ENCODE assay signal across 1 cellular context in the genomic region with DNA sequence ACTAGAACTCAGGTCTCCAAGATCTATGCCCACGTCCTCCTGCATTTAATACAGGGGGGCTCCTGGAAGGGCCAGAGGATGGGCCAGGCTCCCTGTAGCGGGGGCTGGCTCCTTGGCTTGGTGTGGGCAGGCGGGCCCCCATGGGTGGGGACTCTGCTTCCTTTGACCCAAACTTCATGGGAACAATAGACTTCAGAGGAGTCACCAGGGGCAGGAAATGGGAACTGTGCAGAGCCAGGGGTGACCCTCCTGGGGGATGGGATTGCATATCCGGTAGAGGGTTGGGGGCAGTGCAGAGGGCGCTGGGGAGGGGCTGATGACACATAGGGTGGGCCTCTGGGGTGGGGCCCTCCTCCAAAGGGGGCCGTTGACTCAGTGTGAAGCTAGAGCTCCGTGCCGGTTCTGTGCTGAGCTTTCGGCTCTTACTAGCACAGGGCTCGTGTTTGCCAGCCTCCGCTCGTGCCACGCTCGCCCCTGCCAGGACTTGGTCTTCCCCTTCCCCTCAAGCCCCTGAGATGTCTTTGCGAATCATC.
TF ChIP-seq lines count a peak whose summit lies in the region.

No MANE protein-coding gene starts in this region.

TF ChIP-seq in K562, 482 proteins besides CTCF, POLR2A, EP300 and RAD21:
- TF ChIP-seq PML (IDR thresholded peaks at IDR 0.05; ENCODE audit: low read length) (no peak), NCOR1 (IDR thresholded peaks at IDR 0.05) (no peak), ZNF79 (CRISPR knock-in tag; IDR thresholded peaks at IDR 0.05; ENCODE audit: low read depth) (no peak), ZKSCAN8 (CRISPR knock-in tag; IDR thresholded peaks at IDR 0.05) (no peak), STAG1 (CRISPR knock-in tag; IDR thresholded peaks at IDR 0.05; ENCODE audit: borderline replicate concordance) (no peak), LARP7 (IDR thresholded peaks at IDR 0.05) (no peak), TEAD2 (tag; IDR thresholded peaks at IDR 0.05) (no peak), ZNF354B (CRISPR knock-in tag; IDR thresholded peaks at IDR 0.05) (no peak), TRIM24 (IDR thresholded peaks at IDR 0.05) (no peak), RBM39 (optimal IDR thresholded peaks at IDR 0.05; ENCODE audit: low read depth, low read length) (no peak), NCOA6 (IDR thresholded peaks at IDR 0.05) (no peak), ZNF140 (CRISPR knock-in tag; IDR thresholded peaks at IDR 0.05) (no peak), RBFOX2 (IDR thresholded peaks at IDR 0.05; ENCODE audit: low read depth, low read length) (no peak), L3MBTL2 (IDR thresholded peaks at IDR 0.05) (no peak)
- TF ChIP-seq, protein P1, sequence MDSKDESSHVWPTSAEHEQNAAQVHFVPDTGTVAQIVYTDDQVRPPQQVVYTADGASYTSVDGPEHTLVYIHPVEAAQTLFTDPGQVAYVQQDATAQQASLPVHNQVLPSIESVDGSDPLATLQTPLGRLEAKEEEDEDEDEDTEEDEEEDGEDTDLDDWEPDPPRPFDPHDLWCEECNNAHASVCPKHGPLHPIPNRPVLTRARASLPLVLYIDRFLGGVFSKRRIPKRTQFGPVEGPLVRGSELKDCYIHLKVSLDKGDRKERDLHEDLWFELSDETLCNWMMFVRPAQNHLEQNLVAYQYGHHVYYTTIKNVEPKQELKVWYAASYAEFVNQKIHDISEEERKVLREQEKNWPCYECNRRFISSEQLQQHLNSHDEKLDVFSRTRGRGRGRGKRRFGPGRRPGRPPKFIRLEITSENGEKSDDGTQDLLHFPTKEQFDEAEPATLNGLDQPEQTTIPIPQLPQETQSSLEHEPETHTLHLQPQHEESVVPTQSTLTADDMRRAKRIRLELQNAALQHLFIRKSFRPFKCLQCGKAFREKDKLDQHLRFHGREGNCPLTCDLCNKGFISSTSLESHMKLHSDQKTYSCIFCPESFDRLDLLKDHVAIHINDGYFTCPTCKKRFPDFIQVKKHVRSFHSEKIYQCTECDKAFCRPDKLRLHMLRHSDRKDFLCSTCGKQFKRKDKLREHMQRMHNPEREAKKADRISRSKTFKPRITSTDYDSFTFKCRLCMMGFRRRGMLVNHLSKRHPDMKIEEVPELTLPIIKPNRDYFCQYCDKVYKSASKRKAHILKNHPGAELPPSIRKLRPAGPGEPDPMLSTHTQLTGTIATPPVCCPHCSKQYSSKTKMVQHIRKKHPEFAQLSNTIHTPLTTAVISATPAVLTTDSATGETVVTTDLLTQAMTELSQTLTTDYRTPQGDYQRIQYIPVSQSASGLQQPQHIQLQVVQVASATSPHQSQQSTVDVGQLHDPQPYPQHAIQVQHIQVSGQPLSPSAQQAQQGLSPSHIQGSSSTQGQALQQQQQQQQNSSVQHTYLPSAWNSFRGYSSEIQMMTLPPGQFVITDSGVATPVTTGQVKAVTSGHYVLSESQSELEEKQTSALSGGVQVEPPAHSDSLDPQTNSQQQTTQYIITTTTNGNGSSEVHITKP (IDR thresholded peaks at IDR 0.05; ENCODE audit: partially characterized antibody): no peak
- TF ChIP-seq, protein P2, sequence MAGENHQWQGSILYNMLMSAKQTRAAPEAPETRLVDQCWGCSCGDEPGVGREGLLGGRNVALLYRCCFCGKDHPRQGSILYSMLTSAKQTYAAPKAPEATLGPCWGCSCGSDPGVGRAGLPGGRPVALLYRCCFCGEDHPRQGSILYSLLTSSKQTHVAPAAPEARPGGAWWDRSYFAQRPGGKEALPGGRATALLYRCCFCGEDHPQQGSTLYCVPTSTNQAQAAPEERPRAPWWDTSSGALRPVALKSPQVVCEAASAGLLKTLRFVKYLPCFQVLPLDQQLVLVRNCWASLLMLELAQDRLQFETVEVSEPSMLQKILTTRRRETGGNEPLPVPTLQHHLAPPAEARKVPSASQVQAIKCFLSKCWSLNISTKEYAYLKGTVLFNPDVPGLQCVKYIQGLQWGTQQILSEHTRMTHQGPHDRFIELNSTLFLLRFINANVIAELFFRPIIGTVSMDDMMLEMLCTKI (IDR thresholded peaks at IDR 0.05; ENCODE audit: partially characterized antibody): no peak
- TF ChIP-seq, protein P3, sequence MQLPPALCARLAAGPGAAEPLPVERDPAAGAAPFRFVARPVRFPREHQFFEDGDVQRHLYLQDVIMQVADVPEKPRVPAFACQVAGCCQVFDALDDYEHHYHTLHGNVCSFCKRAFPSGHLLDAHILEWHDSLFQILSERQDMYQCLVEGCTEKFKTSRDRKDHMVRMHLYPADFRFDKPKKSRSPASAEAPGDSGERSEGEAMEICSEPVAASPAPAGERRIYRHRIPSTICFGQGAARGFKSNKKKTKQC (CRISPR knock-in tag; IDR thresholded peaks at IDR 0.05): no peak
- TF ChIP-seq, protein P4, sequence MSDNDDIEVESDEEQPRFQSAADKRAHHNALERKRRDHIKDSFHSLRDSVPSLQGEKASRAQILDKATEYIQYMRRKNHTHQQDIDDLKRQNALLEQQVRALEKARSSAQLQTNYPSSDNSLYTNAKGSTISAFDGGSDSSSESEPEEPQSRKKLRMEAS (CRISPR knock-in tag; IDR thresholded peaks at IDR 0.05): no peak
- TF ChIP-seq, protein P5, sequence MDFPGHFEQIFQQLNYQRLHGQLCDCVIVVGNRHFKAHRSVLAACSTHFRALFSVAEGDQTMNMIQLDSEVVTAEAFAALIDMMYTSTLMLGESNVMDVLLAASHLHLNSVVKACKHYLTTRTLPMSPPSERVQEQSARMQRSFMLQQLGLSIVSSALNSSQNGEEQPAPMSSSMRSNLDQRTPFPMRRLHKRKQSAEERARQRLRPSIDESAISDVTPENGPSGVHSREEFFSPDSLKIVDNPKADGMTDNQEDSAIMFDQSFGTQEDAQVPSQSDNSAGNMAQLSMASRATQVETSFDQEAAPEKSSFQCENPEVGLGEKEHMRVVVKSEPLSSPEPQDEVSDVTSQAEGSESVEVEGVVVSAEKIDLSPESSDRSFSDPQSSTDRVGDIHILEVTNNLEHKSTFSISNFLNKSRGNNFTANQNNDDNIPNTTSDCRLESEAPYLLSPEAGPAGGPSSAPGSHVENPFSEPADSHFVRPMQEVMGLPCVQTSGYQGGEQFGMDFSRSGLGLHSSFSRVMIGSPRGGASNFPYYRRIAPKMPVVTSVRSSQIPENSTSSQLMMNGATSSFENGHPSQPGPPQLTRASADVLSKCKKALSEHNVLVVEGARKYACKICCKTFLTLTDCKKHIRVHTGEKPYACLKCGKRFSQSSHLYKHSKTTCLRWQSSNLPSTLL (IDR thresholded peaks at IDR 0.05): no peak
